In genomic region chr18:3261393-3262233, GRCh38 we compare ENCODE assay signal across 8 cellular contexts. TPM values are rescaled to one million over a fixed set of nuclear protein-coding genes. Genes with fewer than 3 reads are reported as not detected.
DNase-seq lines count a peak whose midpoint lies in the region; ATAC-seq and TF ChIP-seq lines count a peak whose summit lies in the region.

TSS of gene MYL12B (plus strand) at chr18:3262133. CDS start at chr18:3272899, 10,766 bp downstream.

- peak within 1 kb of the TSS; percentile 95 to 100 (median 97) for H3K27ac ChIP-seq in heart left ventricle

- H3K4me1 Mint-ChIP-seq in activated naive CD8-positive, alpha-beta T cell treated with anti-CD3 and anti-CD28 coated beads, Interleukin-2, amount 50 U/mL, for 24 hours, result peaks cover 72% of the 10 kb centered on the region

- H3K27me3 ChIP-seq in heart left ventricle, result no peaks in the 10 kb centered on the region

- H3K4me3 Mint-ChIP-seq in activated naive CD8-positive, alpha-beta T cell treated with anti-CD3 and anti-CD28 coated beads, Interleukin-2, amount 50 U/mL, for 24 hours, result peak within 1 kb of the TSS; percentile 94

- peak in 2 of 12 donors; percentile 17 to 18 for TF ChIP-seq CTCF in heart left ventricle (IDR thresholded peaks at IDR 0.05)

- H3K36me3 Mint-ChIP-seq in activated naive CD8-positive, alpha-beta T cell treated with anti-CD3 and anti-CD28 coated beads, Interleukin-2, amount 50 U/mL, for 24 hours (ENCODE audit: low read depth), result peaks cover 33% of the 10 kb centered on the region

- peaks cover 0 to 32% (median 23%) of the 10 kb centered on the region in 9 donors for H3K36me3 ChIP-seq in heart left ventricle

- H3K9me3 Mint-ChIP-seq in activated naive CD8-positive, alpha-beta T cell treated with anti-CD3 and anti-CD28 coated beads, Interleukin-2, amount 50 U/mL, for 24 hours, result no peaks in the 10 kb centered on the region

- intact Hi-C loops in heart left ventricle (cut with DNase I) (loop anchor here in 5 of 10 donors (5.0 to 10.0 kb wide), 3 partner anchors 191 to 331 kb away; partner anchors contain the start of genes TGIF1 (in 4 of the 5) and LPIN2 (in 1 of the 5)), posterior vena cava (cut with DNase I) (loop anchor here in 1 of 2 donors (5.0 to 10.0 kb wide), 2 partner anchors 191 to 333 kb away; partner anchors contain the start of gene TGIF1)

- H3K4me1 ChIP-seq in heart left ventricle, result peaks cover 12 to 86% (median 48%) of the 10 kb centered on the region in 12 donors

- peak within 1 kb of the TSS; percentile 68 to 96 (median 88) for H3K4me3 ChIP-seq in heart left ventricle

- DNase-seq in GM04504 (ENCODE audit: low read depth) (peak; percentile 54), H4 (ENCODE audit: low spot score) (peak; percentile 78), LoVo (ENCODE audit: low spot score) (peak; percentile 88), SW480 (ENCODE audit: low spot score) (peak; percentile 94), heart left ventricle (peak; percentile 86 to 92 (median 87)), posterior vena cava (ENCODE audit: low spot score) (peak; percentile 96), ureter (ENCODE audit: low spot score) (peak; percentile 85)
- peak; percentile 81 for DNase-seq in activated naive CD8-positive, alpha-beta T cell treated with anti-CD3 and anti-CD28 coated beads, Interleukin-2, amount 50 U/mL, for 24 hours

- peak; percentile 83 for ATAC-seq in activated naive CD8-positive, alpha-beta T cell treated with anti-CD3 and anti-CD28 coated beads, Interleukin-2, amount 50 U/mL, for 24 hours
- peak; percentile 36 to 94 (median 74) for ATAC-seq in heart left ventricle

- peak within 1 kb of the TSS; percentile 93 for H3K27ac Mint-ChIP-seq in activated naive CD8-positive, alpha-beta T cell treated with anti-CD3 and anti-CD28 coated beads, Interleukin-2, amount 50 U/mL, for 24 hours

- no peaks in the 10 kb centered on the region for H3K27me3 Mint-ChIP-seq in activated naive CD8-positive, alpha-beta T cell treated with anti-CD3 and anti-CD28 coated beads, Interleukin-2, amount 50 U/mL, for 24 hours

- peak in 1 of 2 donors; percentile 46 for TF ChIP-seq POLR2A in heart left ventricle (IDR thresholded peaks at IDR 0.05)

- WGBS in heart left ventricle, 4 donors, result 0% methylated on average over 32 to 83 of the region's 83 CpGs

- no peaks in the 10 kb centered on the region for H3K9me3 ChIP-seq in heart left ventricle

RNA-seq across cellular contexts. Expression of gene MYL12B, which starts in this region (rescaled TPM):
- 460 and 468 TPM in 2 replicates for total RNA-seq in H4 (2014; rRNA removed; shearing (Covaris generic))
- total RNA-seq in heart left ventricle (100 to 1,000 TPM; 185 to 292 (median 210) TPM), posterior vena cava (100 to 1,000 TPM; 243 to 267 TPM), ureter (372 TPM)
- 100 to 1,000 TPM; 317 to 462 TPM for polyA plus RNA-seq in heart left ventricle

Comparison
In these comparisons a context has a peak if more than half of its experiments do, and no peak if none do; other contexts are left out.
1. Peak in every context shown above with its lines: DNase-seq, ATAC-seq, H3K4me3 ChIP-seq and H3K27ac ChIP-seq.